ENCODE assay signal across 24 cellular contexts in the genomic region with DNA sequence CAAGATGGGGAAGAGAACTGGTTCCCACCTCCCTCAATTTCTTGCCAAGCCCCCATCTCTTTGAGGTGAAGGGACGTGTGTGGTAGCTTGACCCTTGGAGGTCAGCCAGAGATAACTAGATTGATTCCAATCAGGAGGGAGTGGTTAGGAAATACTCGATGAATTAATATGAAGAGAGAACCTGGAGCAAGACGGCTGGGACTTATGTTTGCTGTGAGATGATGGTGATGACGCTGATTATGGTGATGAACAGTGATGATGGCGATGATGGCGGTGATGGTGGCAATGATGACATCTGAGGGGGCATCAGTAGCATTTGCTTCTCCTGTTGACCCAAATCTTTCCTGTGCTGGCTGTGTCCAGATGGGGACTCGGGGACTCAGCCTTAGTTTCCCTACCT. TPM values are rescaled to one million over a fixed set of nuclear protein-coding genes. Genes with fewer than 3 reads are reported as not detected.
"Had no signal": no experiment of that assay in that cellular context is flagged by ENCODE, and none has a peak within 500 bp of the region (broad histone marks: within the 10 kb centered on the region; RNA-seq: fewer than 3 reads in every experiment).

No MANE protein-coding gene starts in this region.

- H3K9me3 Mint-ChIP-seq: effector memory CD8-positive, alpha-beta T cell; mesothelial cell of epicardium; stimulated activated naive CD8-positive, alpha-beta T cell treated with anti-CD3 and anti-CD28 coated beads, Interleukin-15, Interleukin-2, amounts not matched to agents 100 ng/mL and 50 ng/mL, for 24 hours had no signal

- H3K79me2 ChIP-seq: hepatocyte had no signal

- H3K36me3 ChIP-seq: prostate gland, right atrium auricular region, upper lobe of right lung had no signal

- H3K4me1 ChIP-seq: prostate gland, right atrium auricular region had no signal

- H3K36me3 Mint-ChIP-seq: mesothelial cell of epicardium had no signal

- H2AFZ ChIP-seq: hepatocyte had no signal

- FAIRE-seq: islet of Langerhans had no signal

- DNase-seq: activated CD4-positive, alpha-beta T cell treated with anti-CD3 and anti-CD28 coated beads, Interleukin-2, amount 50 U/mL, for 1 hour; activated CD8-positive, alpha-beta memory T cell treated with anti-CD3 and anti-CD28 coated beads for 24 hours; activated CD8-positive, alpha-beta memory T cell treated with anti-CD3 and anti-CD28 coated beads, Interleukin-2, amount 50 U/mL, for 48 hours; activated effector memory CD4-positive, alpha-beta T cell treated with Interleukin-2 at 50 U/mL for 16 hours; activated naive CD4-positive, alpha-beta T cell treated with anti-CD3 and anti-CD28 coated beads, Interleukin-2, amount 50 U/mL, for 16 hours; activated T-cell treated with anti-CD3 and anti-CD28 coated beads, Interleukin-2, amount 50 U/mL, for 48 hours; effector memory CD8-positive, alpha-beta T cell; foreskin fibroblast; stimulated activated CD4-positive, alpha-beta T cell treated with anti-CD3 and anti-CD28 coated beads, Interleukin-12 subunit alpha, Interleukin-12 subunit beta, amount 100 ng/mL, for 4 hours; stimulated activated CD4-positive, alpha-beta T cell treated with anti-CD3 and anti-CD28 coated beads, Interleukin-1b, Interleukin-23, amount 100 ng/mL, for 48 hours; stimulated activated CD8-positive, alpha-beta memory T cell treated with anti-CD3 and anti-CD28 coated beads, Interleukin-4, amount 100 ng/mL, for 48 hours; T-helper 9 cell; upper lobe of right lung had no signal

- H3K27me3 ChIP-seq: hepatocyte, right atrium auricular region, upper lobe of right lung had no signal

- H3K9me3 ChIP-seq: prostate gland, right atrium auricular region, upper lobe of right lung had no signal

- H3K27ac Mint-ChIP-seq: effector memory CD8-positive, alpha-beta T cell; mesothelial cell of epicardium; stimulated activated naive CD8-positive, alpha-beta T cell treated with anti-CD3 and anti-CD28 coated beads, Interleukin-15, Interleukin-2, amounts not matched to agents 100 ng/mL and 50 ng/mL, for 24 hours had no signal

- H3K4me2 ChIP-seq: hepatocyte had no signal

- H3K27ac ChIP-seq: hepatocyte, prostate gland, right atrium auricular region, upper lobe of right lung had no signal

- H3K4me3 Mint-ChIP-seq: effector memory CD8-positive, alpha-beta T cell; mesothelial cell of epicardium; stimulated activated naive CD8-positive, alpha-beta T cell treated with anti-CD3 and anti-CD28 coated beads, Interleukin-15, Interleukin-2, amounts not matched to agents 100 ng/mL and 50 ng/mL, for 24 hours had no signal

- H3K4me3 ChIP-seq: hepatocyte, lung, prostate gland, right atrium auricular region, upper lobe of right lung had no signal

- ATAC-seq: effector memory CD8-positive, alpha-beta T cell; upper lobe of right lung had no signal

RNA-seq across cellular contexts. Expression of a gene that starts 0.7 kb away (rescaled TPM):
- total RNA-seq: cardiac septum, hepatocyte, lung, mesothelial cell of epicardium, right atrium auricular region, upper lobe of right lung had no signal
- polyA plus RNA-seq: hepatocyte had no signal

RNA-seq across cellular contexts. Expression of a gene that starts 43.2 kb away (rescaled TPM):
- total RNA-seq: cardiac septum, dermis microvascular lymphatic vessel endothelial cell, glomerular endothelial cell, hepatocyte, lung, mesothelial cell of epicardium, right atrium auricular region, upper lobe of right lung had no signal
- polyA plus RNA-seq: hepatocyte, neural cell had no signal
